Comparison of ENCODE assay signal across 1 cellular context in the genomic region with DNA sequence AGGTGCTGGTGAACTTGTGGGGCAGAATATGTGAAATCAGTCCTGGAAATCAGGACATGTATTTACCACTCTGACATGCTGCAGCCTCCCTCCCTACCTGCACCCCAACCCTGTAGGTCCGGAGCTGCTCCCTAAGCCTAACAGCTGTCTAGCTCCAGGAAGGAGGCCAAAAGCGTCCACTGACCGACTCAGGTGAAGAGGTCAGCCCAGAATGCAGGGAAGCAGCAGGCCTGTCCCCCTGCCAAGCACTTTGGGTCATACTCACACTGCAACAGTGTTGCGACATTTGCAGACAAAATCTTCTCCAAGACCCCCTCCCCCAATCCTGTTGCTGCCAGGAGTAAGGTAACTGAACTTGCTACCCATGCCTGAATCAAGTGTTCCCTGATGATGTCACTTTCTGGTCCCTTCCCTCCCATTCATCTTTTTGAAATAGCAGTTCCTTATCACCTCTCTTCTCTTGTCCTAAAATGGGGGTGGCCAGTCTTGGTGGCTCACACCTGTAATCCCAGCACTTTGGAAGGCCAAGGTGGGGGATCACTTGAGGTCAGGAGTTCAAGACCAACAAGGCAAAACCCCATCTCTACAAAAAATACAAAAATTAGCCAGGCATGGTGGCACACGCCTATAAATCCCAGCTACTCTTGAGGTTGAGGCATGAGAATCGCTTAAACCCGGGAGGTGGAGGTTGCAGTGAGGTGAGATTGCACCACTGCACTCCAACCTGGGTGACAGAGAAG.
TF ChIP-seq lines count a peak whose summit lies in the region.

No MANE protein-coding gene starts in this region.

TF ChIP-seq in HepG2, 621 proteins besides CTCF, POLR2A, EP300 and RAD21 (continued from another document and continues in another):
- TF ChIP-seq, protein P1, sequence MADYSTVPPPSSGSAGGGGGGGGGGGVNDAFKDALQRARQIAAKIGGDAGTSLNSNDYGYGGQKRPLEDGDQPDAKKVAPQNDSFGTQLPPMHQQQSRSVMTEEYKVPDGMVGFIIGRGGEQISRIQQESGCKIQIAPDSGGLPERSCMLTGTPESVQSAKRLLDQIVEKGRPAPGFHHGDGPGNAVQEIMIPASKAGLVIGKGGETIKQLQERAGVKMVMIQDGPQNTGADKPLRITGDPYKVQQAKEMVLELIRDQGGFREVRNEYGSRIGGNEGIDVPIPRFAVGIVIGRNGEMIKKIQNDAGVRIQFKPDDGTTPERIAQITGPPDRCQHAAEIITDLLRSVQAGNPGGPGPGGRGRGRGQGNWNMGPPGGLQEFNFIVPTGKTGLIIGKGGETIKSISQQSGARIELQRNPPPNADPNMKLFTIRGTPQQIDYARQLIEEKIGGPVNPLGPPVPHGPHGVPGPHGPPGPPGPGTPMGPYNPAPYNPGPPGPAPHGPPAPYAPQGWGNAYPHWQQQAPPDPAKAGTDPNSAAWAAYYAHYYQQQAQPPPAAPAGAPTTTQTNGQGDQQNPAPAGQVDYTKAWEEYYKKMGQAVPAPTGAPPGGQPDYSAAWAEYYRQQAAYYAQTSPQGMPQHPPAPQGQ (CRISPR knock-in tag; IDR thresholded peaks at IDR 0.05; ENCODE audit: borderline replicate concordance), result no peak
- TF ChIP-seq ZNF792 (CRISPR knock-in tag; IDR thresholded peaks at IDR 0.05) (no peak), ELF3 (CRISPR knock-in tag; IDR thresholded peaks at IDR 0.05) (no peak), ETV5 (CRISPR knock-in tag; IDR thresholded peaks at IDR 0.05; ENCODE audit: borderline replicate concordance) (no peak), HDAC2 (CRISPR knock-in tag; IDR thresholded peaks at IDR 0.05) (no peak), GABPA (IDR thresholded peaks at IDR 0.05; ENCODE audit: low read depth, low read length) (no peak), GABPA (CRISPR knock-in tag; IDR thresholded peaks at IDR 0.05; ENCODE audit: low read depth) (no peak), NRL (CRISPR knock-in tag; IDR thresholded peaks at IDR 0.05; ENCODE audit: borderline replicate concordance) (0 out of 2 replicates have a peak, but pooled peaks have one; percentile 5), RXRB (CRISPR knock-in tag; IDR thresholded peaks at IDR 0.05; ENCODE audit: borderline replicate concordance) (no peak), LCORL (IDR thresholded peaks at IDR 0.05) (no peak), LCORL (CRISPR knock-in tag; IDR thresholded peaks at IDR 0.05) (peak; percentile 57), GZF1 (CRISPR knock-in tag; IDR thresholded peaks at IDR 0.05) (no peak), CEBPB (IDR thresholded peaks at IDR 0.05; ENCODE audit: borderline replicate concordance, low read depth, low read length) (peak; percentile 75; the same call in 1 of the 2 replicates), ZNF558 (CRISPR knock-in tag; IDR thresholded peaks at IDR 0.05; ENCODE audit: borderline replicate concordance) (no peak), ZSCAN30 (CRISPR knock-in tag; IDR thresholded peaks at IDR 0.05) (no peak), HNRNPK (IDR thresholded peaks at IDR 0.05; ENCODE audit: low read depth, low read length, poor library complexity, severe bottlenecking) (no peak), ZNF143 (CRISPR knock-in tag; IDR thresholded peaks at IDR 0.05) (no peak), ZFP36L2 (CRISPR knock-in tag; IDR thresholded peaks at IDR 0.05) (no peak), GTF3A (CRISPR knock-in tag; conservative IDR thresholded peaks at IDR 0.05) (0 out of 2 replicates have a peak, but pooled peaks have one; percentile 3), GTF2F1 (IDR thresholded peaks at IDR 0.05; ENCODE audit: low read length) (no peak), ZNF446 (CRISPR knock-in tag; IDR thresholded peaks at IDR 0.05) (peak; percentile 40), HNF4G (IDR thresholded peaks at IDR 0.05; ENCODE audit: borderline replicate concordance, low read depth, low read length) (no peak), HNF4G (CRISPR knock-in tag; IDR thresholded peaks at IDR 0.05; ENCODE audit: borderline replicate concordance, low read depth) (0 out of 2 replicates have a peak, but pooled peaks have one; percentile 6), MAFK (conservative IDR thresholded peaks at IDR 0.05 in 1 of 2, IDR thresholded peaks at IDR 0.05 in 1 of 2; ENCODE audit: low read length in 2 of 2) (no peak), ELF1 (CRISPR knock-in tag; IDR thresholded peaks at IDR 0.05) (no peak), KLF9 (CRISPR knock-in tag; IDR thresholded peaks at IDR 0.05; ENCODE audit: low read depth) (no peak)
- TF ChIP-seq, protein P2, sequence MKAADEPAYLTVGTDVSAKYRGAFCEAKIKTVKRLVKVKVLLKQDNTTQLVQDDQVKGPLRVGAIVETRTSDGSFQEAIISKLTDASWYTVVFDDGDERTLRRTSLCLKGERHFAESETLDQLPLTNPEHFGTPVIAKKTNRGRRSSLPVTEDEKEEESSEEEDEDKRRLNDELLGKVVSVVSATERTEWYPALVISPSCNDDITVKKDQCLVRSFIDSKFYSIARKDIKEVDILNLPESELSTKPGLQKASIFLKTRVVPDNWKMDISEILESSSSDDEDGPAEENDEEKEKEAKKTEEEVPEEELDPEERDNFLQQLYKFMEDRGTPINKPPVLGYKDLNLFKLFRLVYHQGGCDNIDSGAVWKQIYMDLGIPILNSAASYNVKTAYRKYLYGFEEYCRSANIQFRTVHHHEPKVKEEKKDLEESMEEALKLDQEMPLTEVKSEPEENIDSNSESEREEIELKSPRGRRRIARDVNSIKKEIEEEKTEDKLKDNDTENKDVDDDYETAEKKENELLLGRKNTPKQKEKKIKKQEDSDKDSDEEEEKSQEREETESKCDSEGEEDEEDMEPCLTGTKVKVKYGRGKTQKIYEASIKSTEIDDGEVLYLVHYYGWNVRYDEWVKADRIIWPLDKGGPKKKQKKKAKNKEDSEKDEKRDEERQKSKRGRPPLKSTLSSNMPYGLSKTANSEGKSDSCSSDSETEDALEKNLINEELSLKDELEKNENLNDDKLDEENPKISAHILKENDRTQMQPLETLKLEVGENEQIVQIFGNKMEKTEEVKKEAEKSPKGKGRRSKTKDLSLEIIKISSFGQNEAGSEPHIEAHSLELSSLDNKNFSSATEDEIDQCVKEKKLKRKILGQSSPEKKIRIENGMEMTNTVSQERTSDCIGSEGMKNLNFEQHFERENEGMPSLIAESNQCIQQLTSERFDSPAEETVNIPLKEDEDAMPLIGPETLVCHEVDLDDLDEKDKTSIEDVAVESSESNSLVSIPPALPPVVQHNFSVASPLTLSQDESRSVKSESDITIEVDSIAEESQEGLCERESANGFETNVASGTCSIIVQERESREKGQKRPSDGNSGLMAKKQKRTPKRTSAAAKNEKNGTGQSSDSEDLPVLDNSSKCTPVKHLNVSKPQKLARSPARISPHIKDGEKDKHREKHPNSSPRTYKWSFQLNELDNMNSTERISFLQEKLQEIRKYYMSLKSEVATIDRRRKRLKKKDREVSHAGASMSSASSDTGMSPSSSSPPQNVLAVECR (CRISPR knock-in tag; IDR thresholded peaks at IDR 0.05; ENCODE audit: borderline replicate concordance), result 0 out of 2 replicates have a peak, but pooled peaks have one; percentile 5
- TF ChIP-seq, protein P3, sequence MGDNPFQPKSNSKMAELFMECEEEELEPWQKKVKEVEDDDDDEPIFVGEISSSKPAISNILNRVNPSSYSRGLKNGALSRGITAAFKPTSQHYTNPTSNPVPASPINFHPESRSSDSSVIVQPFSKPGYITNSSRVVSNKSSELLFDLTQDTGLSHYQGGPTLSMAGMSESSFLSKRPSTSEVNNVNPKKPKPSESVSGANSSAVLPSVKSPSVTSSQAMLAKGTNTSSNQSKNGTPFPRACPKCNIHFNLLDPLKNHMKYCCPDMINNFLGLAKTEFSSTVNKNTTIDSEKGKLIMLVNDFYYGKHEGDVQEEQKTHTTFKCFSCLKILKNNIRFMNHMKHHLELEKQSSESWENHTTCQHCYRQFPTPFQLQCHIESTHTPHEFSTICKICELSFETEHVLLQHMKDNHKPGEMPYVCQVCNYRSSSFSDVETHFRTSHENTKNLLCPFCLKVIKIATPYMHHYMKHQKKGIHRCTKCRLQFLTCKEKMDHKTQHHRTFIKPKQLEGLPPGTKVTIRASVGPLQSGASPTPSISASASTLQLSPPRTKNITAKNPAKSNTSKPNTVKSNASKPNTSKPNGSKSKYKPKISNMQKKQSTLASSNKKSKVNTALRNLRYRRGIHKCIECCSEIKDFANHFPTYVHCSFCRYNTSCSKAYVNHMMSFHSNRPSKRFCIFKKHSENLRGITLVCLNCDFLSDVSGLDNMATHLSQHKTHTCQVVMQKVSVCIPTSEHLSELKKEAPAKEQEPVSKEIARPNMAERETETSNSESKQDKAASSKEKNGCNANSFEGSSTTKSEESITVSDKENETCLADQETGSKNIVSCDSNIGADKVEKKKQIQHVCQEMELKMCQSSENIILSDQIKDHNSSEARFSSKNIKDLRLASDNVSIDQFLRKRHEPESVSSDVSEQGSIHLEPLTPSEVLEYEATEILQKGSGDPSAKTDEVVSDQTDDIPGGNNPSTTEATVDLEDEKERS (CRISPR knock-in tag; IDR thresholded peaks at IDR 0.05), result no peak
- TF ChIP-seq, protein P4, sequence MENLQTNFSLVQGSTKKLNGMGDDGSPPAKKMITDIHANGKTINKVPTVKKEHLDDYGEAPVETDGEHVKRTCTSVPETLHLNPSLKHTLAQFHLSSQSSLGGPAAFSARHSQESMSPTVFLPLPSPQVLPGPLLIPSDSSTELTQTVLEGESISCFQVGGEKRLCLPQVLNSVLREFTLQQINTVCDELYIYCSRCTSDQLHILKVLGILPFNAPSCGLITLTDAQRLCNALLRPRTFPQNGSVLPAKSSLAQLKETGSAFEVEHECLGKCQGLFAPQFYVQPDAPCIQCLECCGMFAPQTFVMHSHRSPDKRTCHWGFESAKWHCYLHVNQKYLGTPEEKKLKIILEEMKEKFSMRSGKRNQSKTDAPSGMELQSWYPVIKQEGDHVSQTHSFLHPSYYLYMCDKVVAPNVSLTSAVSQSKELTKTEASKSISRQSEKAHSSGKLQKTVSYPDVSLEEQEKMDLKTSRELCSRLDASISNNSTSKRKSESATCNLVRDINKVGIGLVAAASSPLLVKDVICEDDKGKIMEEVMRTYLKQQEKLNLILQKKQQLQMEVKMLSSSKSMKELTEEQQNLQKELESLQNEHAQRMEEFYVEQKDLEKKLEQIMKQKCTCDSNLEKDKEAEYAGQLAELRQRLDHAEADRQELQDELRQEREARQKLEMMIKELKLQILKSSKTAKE (CRISPR knock-in tag; IDR thresholded peaks at IDR 0.05; ENCODE audit: borderline replicate concordance), result no peak
- TF ChIP-seq, protein P5, sequence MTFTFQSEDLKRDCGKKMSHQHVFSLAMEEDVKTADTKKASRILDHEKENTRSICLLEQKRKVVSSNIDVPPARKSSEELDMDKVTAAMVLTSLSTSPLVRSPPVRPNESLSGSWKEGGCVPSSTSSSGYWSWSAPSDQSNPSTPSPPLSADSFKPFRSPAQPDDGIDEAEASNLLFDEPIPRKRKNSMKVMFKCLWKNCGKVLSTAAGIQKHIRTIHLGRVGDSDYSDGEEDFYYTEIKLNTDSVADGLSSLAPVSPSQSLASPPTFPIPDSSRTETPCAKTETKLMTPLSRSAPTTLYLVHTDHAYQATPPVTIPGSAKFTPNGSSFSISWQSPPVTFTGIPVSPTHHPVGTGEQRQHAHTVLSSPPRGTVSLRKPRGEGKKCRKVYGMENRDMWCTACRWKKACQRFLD (CRISPR knock-in tag; IDR thresholded peaks at IDR 0.05; ENCODE audit: borderline replicate concordance), result no peak
- TF ChIP-seq, protein P6, sequence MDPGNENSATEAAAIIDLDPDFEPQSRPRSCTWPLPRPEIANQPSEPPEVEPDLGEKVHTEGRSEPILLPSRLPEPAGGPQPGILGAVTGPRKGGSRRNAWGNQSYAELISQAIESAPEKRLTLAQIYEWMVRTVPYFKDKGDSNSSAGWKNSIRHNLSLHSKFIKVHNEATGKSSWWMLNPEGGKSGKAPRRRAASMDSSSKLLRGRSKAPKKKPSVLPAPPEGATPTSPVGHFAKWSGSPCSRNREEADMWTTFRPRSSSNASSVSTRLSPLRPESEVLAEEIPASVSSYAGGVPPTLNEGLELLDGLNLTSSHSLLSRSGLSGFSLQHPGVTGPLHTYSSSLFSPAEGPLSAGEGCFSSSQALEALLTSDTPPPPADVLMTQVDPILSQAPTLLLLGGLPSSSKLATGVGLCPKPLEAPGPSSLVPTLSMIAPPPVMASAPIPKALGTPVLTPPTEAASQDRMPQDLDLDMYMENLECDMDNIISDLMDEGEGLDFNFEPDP (CRISPR knock-in tag; conservative IDR thresholded peaks at IDR 0.05), result 0 out of 2 replicates have a peak, but pooled peaks have one; percentile 70
- TF ChIP-seq, protein P7, sequence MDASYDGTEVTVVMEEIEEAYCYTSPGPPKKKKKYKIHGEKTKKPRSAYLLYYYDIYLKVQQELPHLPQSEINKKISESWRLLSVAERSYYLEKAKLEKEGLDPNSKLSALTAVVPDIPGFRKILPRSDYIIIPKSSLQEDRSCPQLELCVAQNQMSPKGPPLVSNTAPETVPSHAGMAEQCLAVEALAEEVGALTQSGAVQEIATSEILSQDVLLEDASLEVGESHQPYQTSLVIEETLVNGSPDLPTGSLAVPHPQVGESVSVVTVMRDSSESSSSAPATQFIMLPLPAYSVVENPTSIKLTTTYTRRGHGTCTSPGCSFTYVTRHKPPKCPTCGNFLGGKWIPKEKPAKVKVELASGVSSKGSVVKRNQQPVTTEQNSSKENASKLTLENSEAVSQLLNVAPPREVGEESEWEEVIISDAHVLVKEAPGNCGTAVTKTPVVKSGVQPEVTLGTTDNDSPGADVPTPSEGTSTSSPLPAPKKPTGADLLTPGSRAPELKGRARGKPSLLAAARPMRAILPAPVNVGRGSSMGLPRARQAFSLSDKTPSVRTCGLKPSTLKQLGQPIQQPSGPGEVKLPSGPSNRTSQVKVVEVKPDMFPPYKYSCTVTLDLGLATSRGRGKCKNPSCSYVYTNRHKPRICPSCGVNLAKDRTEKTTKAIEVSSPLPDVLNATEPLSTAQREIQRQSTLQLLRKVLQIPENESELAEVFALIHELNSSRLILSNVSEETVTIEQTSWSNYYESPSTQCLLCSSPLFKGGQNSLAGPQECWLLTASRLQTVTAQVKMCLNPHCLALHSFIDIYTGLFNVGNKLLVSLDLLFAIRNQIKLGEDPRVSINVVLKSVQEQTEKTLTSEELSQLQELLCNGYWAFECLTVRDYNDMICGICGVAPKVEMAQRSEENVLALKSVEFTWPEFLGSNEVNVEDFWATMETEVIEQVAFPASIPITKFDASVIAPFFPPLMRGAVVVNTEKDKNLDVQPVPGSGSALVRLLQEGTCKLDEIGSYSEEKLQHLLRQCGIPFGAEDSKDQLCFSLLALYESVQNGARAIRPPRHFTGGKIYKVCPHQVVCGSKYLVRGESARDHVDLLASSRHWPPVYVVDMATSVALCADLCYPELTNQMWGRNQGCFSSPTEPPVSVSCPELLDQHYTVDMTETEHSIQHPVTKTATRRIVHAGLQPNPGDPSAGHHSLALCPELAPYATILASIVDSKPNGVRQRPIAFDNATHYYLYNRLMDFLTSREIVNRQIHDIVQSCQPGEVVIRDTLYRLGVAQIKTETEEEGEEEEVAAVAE (CRISPR knock-in tag; IDR thresholded peaks at IDR 0.05; ENCODE audit: borderline replicate concordance), result no peak
- TF ChIP-seq, protein P8, sequence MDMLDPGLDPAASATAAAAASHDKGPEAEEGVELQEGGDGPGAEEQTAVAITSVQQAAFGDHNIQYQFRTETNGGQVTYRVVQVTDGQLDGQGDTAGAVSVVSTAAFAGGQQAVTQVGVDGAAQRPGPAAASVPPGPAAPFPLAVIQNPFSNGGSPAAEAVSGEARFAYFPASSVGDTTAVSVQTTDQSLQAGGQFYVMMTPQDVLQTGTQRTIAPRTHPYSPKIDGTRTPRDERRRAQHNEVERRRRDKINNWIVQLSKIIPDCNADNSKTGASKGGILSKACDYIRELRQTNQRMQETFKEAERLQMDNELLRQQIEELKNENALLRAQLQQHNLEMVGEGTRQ (IDR thresholded peaks at IDR 0.05; ENCODE audit: low read depth, low read length), result no peak
- TF ChIP-seq, protein P8 (CRISPR knock-in tag; IDR thresholded peaks at IDR 0.05; ENCODE audit: borderline replicate concordance), result no peak
